ENCODE assay signal across 29 cellular contexts in the genomic region with DNA sequence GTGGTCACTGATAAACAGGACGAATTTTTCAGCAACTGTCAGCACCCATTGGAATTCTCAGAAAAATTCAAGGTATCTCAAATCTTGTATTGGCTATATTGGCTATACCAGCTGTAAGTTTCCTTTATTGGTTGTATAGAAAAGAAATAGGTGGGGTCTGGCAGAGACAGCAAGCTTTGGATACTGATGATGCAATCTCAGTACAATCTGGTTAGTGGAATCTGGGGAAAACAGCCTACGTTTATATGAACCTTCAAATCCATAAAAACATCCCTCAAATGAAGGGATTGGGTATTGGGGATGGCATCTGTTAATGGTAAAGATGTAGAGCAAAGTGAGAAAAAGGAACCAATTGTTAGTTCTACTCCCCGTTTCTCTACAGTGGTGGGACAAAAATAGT.
"Had no signal": no experiment of that assay in that cellular context is flagged by ENCODE, and none has a peak within 500 bp of the region (broad histone marks: within the 10 kb centered on the region; RNA-seq: fewer than 3 reads in every experiment).

No MANE protein-coding gene starts in this region.

- H3K9me3 Mint-ChIP-seq: activated CD4-positive, alpha-beta memory T cell treated with anti-CD3 and anti-CD28 coated beads for 36 hours; activated CD4-positive, alpha-beta T cell treated with anti-CD3 and anti-CD28 coated beads, Interleukin-2, amount 10 ng/mL, durations not matched to agents 24 days and 14 days; activated naive CD4-positive, alpha-beta T cell treated with anti-CD3 and anti-CD28 coated beads for 36 hours; activated T-helper 1 cell treated with anti-CD3 and anti-CD28 coated beads, Interleukin-12 subunit alpha, Interleukin-12 subunit beta, Interleukin-2, Interleukin-4 antibody, amounts not matched to agents 30 ng/mL and 10 ng/mL and 1 ng/mL, durations not matched to agents 14 hours and 24 hours and 36 hours; activated T-helper 2 cell treated with anti-CD3 and anti-CD28 coated beads, Interferon-gamma antibody, Interleukin-2, Interleukin-4, amounts not matched to agents 10 μg/mL and 5 μg/mL and 100 μg/mL, durations not matched to agents 14 hours and 24 hours and 36 hours; central memory CD8-positive, alpha-beta T cell; effector memory CD8-positive, alpha-beta T cell had no signal

- H3K4me3 ChIP-seq: esophagus squamous epithelium, gastroesophageal sphincter had no signal

- H3K36me3 ChIP-seq: brain microvascular endothelial cell, esophagus squamous epithelium, gastroesophageal sphincter had no signal

- H3K27ac ChIP-seq: brain microvascular endothelial cell, esophagus squamous epithelium, gastroesophageal sphincter had no signal

- DNase-seq: activated CD4-positive, alpha-beta memory T cell treated with anti-CD3 and anti-CD28 coated beads for 36 hours; activated CD4-positive, alpha-beta T cell treated with anti-CD3 and anti-CD28 coated beads for 36 hours; activated CD4-positive, alpha-beta T cell treated with anti-CD3 and anti-CD28 coated beads, Interleukin-2, amount 10 ng/mL, durations not matched to agents 24 days and 14 days; activated CD4-positive, CD25-positive, alpha-beta regulatory T cell; activated CD4-positive, CD25-positive, alpha-beta regulatory T cell treated with anti-CD3 and anti-CD28 coated beads, Interleukin-2, amount 50 U/mL, for 72 hours; activated CD8-positive, alpha-beta memory T cell treated with anti-CD3 and anti-CD28 coated beads, Interleukin-2, amount 10 ng/mL, durations not matched to agents 7 days and 5 days; activated CD8-positive, alpha-beta memory T cell treated with anti-CD3 and anti-CD28 coated beads, Interleukin-2, amount 50 U/mL, for 4 hours; activated CD8-positive, alpha-beta T cell treated with anti-CD3 and anti-CD28 coated beads, Interleukin-2, amount 10 ng/mL, durations not matched to agents 7 days and 5 days; activated effector memory CD4-positive, alpha-beta T cell treated with anti-CD3 and anti-CD28 coated beads, Interleukin-2, amount 50 U/mL, for 16 hours; activated naive CD4-positive, alpha-beta T cell treated with anti-CD3 and anti-CD28 coated beads for 36 hours; activated T-cell treated with anti-CD3 and anti-CD28 coated beads, Interleukin-2, amount 50 U/mL, for 1 hour; activated T-cell treated with anti-CD3 and anti-CD28 coated beads, Interleukin-2, amount 50 U/mL, for 48 hours; amniotic stem cell; anterior cingulate cortex; brain microvascular endothelial cell; cortex of kidney; dermis blood vessel endothelial cell; effector CD4-positive, alpha-beta T cell; effector memory CD8-positive, alpha-beta T cell; erythroblast; esophagus squamous epithelium; foreskin melanocyte; T-helper 2 cell had no signal

- H3K27ac Mint-ChIP-seq: activated CD4-positive, alpha-beta memory T cell treated with anti-CD3 and anti-CD28 coated beads for 36 hours; activated CD4-positive, alpha-beta T cell treated with anti-CD3 and anti-CD28 coated beads for 36 hours; activated CD4-positive, alpha-beta T cell treated with anti-CD3 and anti-CD28 coated beads, Interleukin-2, amount 10 ng/mL, durations not matched to agents 24 days and 14 days; activated CD8-positive, alpha-beta memory T cell treated with anti-CD3 and anti-CD28 coated beads, Interleukin-2, amount 10 ng/mL, durations not matched to agents 7 days and 5 days; activated CD8-positive, alpha-beta T cell treated with anti-CD3 and anti-CD28 coated beads, Interleukin-2, amount 10 ng/mL, durations not matched to agents 7 days and 5 days; activated naive CD4-positive, alpha-beta T cell treated with anti-CD3 and anti-CD28 coated beads for 36 hours; activated naive CD8-positive, alpha-beta T cell; activated T-helper 1 cell treated with anti-CD3 and anti-CD28 coated beads, Interleukin-12 subunit alpha, Interleukin-12 subunit beta, Interleukin-2, Interleukin-4 antibody, amounts not matched to agents 30 ng/mL and 10 ng/mL and 1 ng/mL, durations not matched to agents 14 hours and 24 hours and 36 hours; activated T-helper 2 cell treated with anti-CD3 and anti-CD28 coated beads, Interferon-gamma antibody, Interleukin-2, Interleukin-4, amounts not matched to agents 10 μg/mL and 5 μg/mL and 100 μg/mL, durations not matched to agents 14 hours and 24 hours and 36 hours; effector memory CD8-positive, alpha-beta T cell had no signal

- H3K4me1 Mint-ChIP-seq: activated CD4-positive, alpha-beta T cell treated with anti-CD3 and anti-CD28 coated beads for 36 hours; activated CD4-positive, alpha-beta T cell treated with anti-CD3 and anti-CD28 coated beads, Interleukin-2, amount 10 ng/mL, durations not matched to agents 24 days and 14 days; activated CD8-positive, alpha-beta memory T cell treated with anti-CD3 and anti-CD28 coated beads, Interleukin-2, amount 10 ng/mL, durations not matched to agents 7 days and 5 days; central memory CD8-positive, alpha-beta T cell had no signal

- H3K36me3 Mint-ChIP-seq: activated CD4-positive, alpha-beta memory T cell treated with anti-CD3 and anti-CD28 coated beads for 36 hours; activated CD8-positive, alpha-beta memory T cell treated with anti-CD3 and anti-CD28 coated beads, Interleukin-2, amount 10 ng/mL, durations not matched to agents 7 days and 5 days; activated naive CD8-positive, alpha-beta T cell had no signal

- H3K4me1 ChIP-seq: esophagus squamous epithelium, gastroesophageal sphincter had no signal

- ATAC-seq: activated CD4-positive, alpha-beta T cell treated with anti-CD3 and anti-CD28 coated beads for 36 hours; activated CD8-positive, alpha-beta memory T cell treated with anti-CD3 and anti-CD28 coated beads, Interleukin-2, amount 10 ng/mL, durations not matched to agents 7 days and 5 days; activated CD8-positive, alpha-beta T cell treated with anti-CD3 and anti-CD28 coated beads, Interleukin-2, amount 10 ng/mL, durations not matched to agents 7 days and 5 days; effector memory CD8-positive, alpha-beta T cell; gastroesophageal sphincter had no signal

- H3K4me3 Mint-ChIP-seq: activated CD4-positive, alpha-beta memory T cell treated with anti-CD3 and anti-CD28 coated beads for 36 hours; activated CD4-positive, alpha-beta T cell treated with anti-CD3 and anti-CD28 coated beads for 36 hours; activated CD4-positive, alpha-beta T cell treated with anti-CD3 and anti-CD28 coated beads, Interleukin-2, amount 10 ng/mL, durations not matched to agents 24 days and 14 days; activated CD8-positive, alpha-beta memory T cell treated with anti-CD3 and anti-CD28 coated beads, Interleukin-2, amount 10 ng/mL, durations not matched to agents 7 days and 5 days; activated CD8-positive, alpha-beta T cell treated with anti-CD3 and anti-CD28 coated beads, Interleukin-2, amount 10 ng/mL, durations not matched to agents 7 days and 5 days; activated naive CD4-positive, alpha-beta T cell treated with anti-CD3 and anti-CD28 coated beads for 36 hours; activated naive CD8-positive, alpha-beta T cell; activated T-helper 1 cell treated with anti-CD3 and anti-CD28 coated beads, Interleukin-12 subunit alpha, Interleukin-12 subunit beta, Interleukin-2, Interleukin-4 antibody, amounts not matched to agents 30 ng/mL and 10 ng/mL and 1 ng/mL, durations not matched to agents 14 hours and 24 hours and 36 hours; central memory CD8-positive, alpha-beta T cell; effector memory CD8-positive, alpha-beta T cell had no signal

- H3K27me3 ChIP-seq: brain microvascular endothelial cell, gastroesophageal sphincter had no signal

- H3K27me3 Mint-ChIP-seq: activated CD4-positive, alpha-beta memory T cell treated with anti-CD3 and anti-CD28 coated beads for 36 hours; activated CD4-positive, alpha-beta T cell treated with anti-CD3 and anti-CD28 coated beads for 36 hours; activated CD8-positive, alpha-beta memory T cell treated with anti-CD3 and anti-CD28 coated beads, Interleukin-2, amount 10 ng/mL, durations not matched to agents 7 days and 5 days; activated naive CD8-positive, alpha-beta T cell; central memory CD8-positive, alpha-beta T cell had no signal

- H3K9me3 ChIP-seq: esophagus squamous epithelium, gastroesophageal sphincter had no signal

- FAIRE-seq: bronchial epithelial cell had no signal
